1 cellular context compared by ENCODE assay signal in the genomic region with DNA sequence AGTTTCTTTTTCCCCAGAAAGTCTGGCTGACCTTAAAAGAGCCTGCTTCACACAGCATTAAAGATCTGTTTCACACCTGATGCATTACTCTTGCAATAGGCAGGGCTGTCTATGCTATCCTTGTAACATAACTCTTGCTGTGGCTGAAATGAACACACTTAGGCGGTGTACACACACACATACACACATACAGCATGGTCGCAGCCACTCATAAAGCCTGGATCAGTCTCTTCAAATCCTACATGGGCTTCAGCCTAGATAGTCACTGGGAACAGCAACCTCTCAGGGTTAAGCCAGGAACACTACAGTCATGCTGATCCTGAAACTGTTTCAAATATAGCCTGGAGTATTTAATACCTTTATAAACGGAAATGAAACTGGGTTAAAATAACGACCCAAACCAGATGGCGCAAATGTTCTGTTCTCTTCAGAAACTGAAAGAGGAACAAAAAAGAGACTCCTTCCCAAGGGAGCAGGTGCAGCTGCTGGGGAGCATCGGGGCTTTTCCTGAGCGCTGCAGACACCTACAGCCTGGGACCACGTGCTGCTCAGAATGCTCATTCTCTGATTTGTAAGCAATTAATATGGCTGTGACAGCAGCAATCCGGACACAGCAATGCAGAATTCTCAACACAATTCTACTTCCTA.
TF ChIP-seq lines count a peak whose summit lies in the region.

No MANE protein-coding gene starts in this region.

TF ChIP-seq in GM12878, 131 proteins besides CTCF, POLR2A, EP300 and RAD21 (continued from another document and continues in another):
- TF ChIP-seq, protein P1, sequence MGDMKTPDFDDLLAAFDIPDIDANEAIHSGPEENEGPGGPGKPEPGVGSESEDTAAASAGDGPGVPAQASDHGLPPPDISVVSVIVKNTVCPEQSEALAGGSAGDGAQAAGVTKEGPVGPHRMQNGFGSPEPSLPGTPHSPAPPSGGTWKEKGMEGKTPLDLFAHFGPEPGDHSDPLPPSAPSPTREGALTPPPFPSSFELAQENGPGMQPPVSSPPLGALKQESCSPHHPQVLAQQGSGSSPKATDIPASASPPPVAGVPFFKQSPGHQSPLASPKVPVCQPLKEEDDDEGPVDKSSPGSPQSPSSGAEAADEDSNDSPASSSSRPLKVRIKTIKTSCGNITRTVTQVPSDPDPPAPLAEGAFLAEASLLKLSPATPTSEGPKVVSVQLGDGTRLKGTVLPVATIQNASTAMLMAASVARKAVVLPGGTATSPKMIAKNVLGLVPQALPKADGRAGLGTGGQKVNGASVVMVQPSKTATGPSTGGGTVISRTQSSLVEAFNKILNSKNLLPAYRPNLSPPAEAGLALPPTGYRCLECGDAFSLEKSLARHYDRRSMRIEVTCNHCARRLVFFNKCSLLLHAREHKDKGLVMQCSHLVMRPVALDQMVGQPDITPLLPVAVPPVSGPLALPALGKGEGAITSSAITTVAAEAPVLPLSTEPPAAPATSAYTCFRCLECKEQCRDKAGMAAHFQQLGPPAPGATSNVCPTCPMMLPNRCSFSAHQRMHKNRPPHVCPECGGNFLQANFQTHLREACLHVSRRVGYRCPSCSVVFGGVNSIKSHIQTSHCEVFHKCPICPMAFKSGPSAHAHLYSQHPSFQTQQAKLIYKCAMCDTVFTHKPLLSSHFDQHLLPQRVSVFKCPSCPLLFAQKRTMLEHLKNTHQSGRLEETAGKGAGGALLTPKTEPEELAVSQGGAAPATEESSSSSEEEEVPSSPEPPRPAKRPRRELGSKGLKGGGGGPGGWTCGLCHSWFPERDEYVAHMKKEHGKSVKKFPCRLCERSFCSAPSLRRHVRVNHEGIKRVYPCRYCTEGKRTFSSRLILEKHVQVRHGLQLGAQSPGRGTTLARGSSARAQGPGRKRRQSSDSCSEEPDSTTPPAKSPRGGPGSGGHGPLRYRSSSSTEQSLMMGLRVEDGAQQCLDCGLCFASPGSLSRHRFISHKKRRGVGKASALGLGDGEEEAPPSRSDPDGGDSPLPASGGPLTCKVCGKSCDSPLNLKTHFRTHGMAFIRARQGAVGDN (IDR thresholded peaks at IDR 0.05) = peak; percentile 77
- TF ChIP-seq NBN (IDR thresholded peaks at IDR 0.05) (peak; percentile 95), NRF1 (conservative IDR thresholded peaks at IDR 0.05; ENCODE audit: low read depth, low read length) (no peak), KLF5 (IDR thresholded peaks at IDR 0.05; ENCODE audit: partially characterized antibody) (peak; percentile 89), SIN3A (IDR thresholded peaks at IDR 0.05; ENCODE audit: low read depth, low read length) (no peak), POLR2AphosphoS5 (IDR thresholded peaks at IDR 0.05; ENCODE audit: low read length) (peak; percentile 86), RUNX3 (IDR thresholded peaks at IDR 0.05; ENCODE audit: low read length) (peak; percentile 87), EED (IDR thresholded peaks at IDR 0.05; ENCODE audit: low read depth) (peak; percentile 99), CBX5 (IDR thresholded peaks at IDR 0.05; ENCODE audit: low read depth) (peak; percentile 93), SIX5 (IDR thresholded peaks at IDR 0.05; ENCODE audit: low read depth, low read length, severe bottlenecking) (no peak), NR2F1 (conservative IDR thresholded peaks at IDR 0.05) (peak; percentile 91), ZNF217 (IDR thresholded peaks at IDR 0.05) (no peak), POU2F2 (IDR thresholded peaks at IDR 0.05; ENCODE audit: borderline replicate concordance, low read depth, low read length) (peak; percentile 88), ZNF622 (IDR thresholded peaks at IDR 0.05) (no peak), MYC (IDR thresholded peaks at IDR 0.05; ENCODE audit: insufficient read depth, insufficient read length, insufficient replicate concordance, low read length, severe bottlenecking) (peak; percentile 65), FOXM1 (IDR thresholded peaks at IDR 0.05; ENCODE audit: low read depth, low read length) (peak; percentile 100), KAT2A (conservative IDR thresholded peaks at IDR 0.05; ENCODE audit: control insufficient read depth, low read depth, low read length) (no peak), GATAD2B (conservative IDR thresholded peaks at IDR 0.05; ENCODE audit: low read depth) (peak; percentile 88), STAT1 (conservative IDR thresholded peaks at IDR 0.05) (no peak), SUPT20H (IDR thresholded peaks at IDR 0.05; ENCODE audit: borderline replicate concordance, control insufficient read depth, low read depth, low read length) (no peak), NFIC (IDR thresholded peaks at IDR 0.05; ENCODE audit: low read depth, low read length) (peak; percentile 100), MTA3 (IDR thresholded peaks at IDR 0.05; ENCODE audit: borderline replicate concordance, low read length) (peak; percentile 98; the same call in 1 of the 2 replicates), IKZF2 (IDR thresholded peaks at IDR 0.05) (peak; percentile 100), ASH2L (IDR thresholded peaks at IDR 0.05; ENCODE audit: borderline replicate concordance, low read depth) (no peak), CHD4 (IDR thresholded peaks at IDR 0.05) (no peak)
- TF ChIP-seq, protein P2, sequence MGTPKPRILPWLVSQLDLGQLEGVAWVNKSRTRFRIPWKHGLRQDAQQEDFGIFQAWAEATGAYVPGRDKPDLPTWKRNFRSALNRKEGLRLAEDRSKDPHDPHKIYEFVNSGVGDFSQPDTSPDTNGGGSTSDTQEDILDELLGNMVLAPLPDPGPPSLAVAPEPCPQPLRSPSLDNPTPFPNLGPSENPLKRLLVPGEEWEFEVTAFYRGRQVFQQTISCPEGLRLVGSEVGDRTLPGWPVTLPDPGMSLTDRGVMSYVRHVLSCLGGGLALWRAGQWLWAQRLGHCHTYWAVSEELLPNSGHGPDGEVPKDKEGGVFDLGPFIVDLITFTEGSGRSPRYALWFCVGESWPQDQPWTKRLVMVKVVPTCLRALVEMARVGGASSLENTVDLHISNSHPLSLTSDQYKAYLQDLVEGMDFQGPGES (IDR thresholded peaks at IDR 0.05) = no peak
- TF ChIP-seq, protein P3, sequence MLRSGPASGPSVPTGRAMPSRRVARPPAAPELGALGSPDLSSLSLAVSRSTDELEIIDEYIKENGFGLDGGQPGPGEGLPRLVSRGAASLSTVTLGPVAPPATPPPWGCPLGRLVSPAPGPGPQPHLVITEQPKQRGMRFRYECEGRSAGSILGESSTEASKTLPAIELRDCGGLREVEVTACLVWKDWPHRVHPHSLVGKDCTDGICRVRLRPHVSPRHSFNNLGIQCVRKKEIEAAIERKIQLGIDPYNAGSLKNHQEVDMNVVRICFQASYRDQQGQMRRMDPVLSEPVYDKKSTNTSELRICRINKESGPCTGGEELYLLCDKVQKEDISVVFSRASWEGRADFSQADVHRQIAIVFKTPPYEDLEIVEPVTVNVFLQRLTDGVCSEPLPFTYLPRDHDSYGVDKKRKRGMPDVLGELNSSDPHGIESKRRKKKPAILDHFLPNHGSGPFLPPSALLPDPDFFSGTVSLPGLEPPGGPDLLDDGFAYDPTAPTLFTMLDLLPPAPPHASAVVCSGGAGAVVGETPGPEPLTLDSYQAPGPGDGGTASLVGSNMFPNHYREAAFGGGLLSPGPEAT (IDR thresholded peaks at IDR 0.05; ENCODE audit: low read depth) = peak; percentile 99
- TF ChIP-seq, protein P4, sequence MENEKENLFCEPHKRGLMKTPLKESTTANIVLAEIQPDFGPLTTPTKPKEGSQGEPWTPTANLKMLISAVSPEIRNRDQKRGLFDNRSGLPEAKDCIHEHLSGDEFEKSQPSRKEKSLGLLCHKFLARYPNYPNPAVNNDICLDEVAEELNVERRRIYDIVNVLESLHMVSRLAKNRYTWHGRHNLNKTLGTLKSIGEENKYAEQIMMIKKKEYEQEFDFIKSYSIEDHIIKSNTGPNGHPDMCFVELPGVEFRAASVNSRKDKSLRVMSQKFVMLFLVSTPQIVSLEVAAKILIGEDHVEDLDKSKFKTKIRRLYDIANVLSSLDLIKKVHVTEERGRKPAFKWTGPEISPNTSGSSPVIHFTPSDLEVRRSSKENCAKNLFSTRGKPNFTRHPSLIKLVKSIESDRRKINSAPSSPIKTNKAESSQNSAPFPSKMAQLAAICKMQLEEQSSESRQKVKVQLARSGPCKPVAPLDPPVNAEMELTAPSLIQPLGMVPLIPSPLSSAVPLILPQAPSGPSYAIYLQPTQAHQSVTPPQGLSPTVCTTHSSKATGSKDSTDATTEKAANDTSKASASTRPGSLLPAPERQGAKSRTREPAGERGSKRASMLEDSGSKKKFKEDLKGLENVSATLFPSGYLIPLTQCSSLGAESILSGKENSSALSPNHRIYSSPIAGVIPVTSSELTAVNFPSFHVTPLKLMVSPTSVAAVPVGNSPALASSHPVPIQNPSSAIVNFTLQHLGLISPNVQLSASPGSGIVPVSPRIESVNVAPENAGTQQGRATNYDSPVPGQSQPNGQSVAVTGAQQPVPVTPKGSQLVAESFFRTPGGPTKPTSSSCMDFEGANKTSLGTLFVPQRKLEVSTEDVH (IDR thresholded peaks at IDR 0.05; ENCODE audit: low read depth, partially characterized antibody) = peak; percentile 67
- TF ChIP-seq, protein P5, sequence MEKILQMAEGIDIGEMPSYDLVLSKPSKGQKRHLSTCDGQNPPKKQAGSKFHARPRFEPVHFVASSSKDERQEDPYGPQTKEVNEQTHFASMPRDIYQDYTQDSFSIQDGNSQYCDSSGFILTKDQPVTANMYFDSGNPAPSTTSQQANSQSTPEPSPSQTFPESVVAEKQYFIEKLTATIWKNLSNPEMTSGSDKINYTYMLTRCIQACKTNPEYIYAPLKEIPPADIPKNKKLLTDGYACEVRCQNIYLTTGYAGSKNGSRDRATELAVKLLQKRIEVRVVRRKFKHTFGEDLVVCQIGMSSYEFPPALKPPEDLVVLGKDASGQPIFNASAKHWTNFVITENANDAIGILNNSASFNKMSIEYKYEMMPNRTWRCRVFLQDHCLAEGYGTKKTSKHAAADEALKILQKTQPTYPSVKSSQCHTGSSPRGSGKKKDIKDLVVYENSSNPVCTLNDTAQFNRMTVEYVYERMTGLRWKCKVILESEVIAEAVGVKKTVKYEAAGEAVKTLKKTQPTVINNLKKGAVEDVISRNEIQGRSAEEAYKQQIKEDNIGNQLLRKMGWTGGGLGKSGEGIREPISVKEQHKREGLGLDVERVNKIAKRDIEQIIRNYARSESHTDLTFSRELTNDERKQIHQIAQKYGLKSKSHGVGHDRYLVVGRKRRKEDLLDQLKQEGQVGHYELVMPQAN (conservative IDR thresholded peaks at IDR 0.05) = no peak; the same call in none of the 2 replicates
- TF ChIP-seq, protein P6, sequence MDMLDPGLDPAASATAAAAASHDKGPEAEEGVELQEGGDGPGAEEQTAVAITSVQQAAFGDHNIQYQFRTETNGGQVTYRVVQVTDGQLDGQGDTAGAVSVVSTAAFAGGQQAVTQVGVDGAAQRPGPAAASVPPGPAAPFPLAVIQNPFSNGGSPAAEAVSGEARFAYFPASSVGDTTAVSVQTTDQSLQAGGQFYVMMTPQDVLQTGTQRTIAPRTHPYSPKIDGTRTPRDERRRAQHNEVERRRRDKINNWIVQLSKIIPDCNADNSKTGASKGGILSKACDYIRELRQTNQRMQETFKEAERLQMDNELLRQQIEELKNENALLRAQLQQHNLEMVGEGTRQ (IDR thresholded peaks at IDR 0.05; ENCODE audit: borderline replicate concordance, low read depth, low read length) = peak; percentile 88
- TF ChIP-seq, protein P7, sequence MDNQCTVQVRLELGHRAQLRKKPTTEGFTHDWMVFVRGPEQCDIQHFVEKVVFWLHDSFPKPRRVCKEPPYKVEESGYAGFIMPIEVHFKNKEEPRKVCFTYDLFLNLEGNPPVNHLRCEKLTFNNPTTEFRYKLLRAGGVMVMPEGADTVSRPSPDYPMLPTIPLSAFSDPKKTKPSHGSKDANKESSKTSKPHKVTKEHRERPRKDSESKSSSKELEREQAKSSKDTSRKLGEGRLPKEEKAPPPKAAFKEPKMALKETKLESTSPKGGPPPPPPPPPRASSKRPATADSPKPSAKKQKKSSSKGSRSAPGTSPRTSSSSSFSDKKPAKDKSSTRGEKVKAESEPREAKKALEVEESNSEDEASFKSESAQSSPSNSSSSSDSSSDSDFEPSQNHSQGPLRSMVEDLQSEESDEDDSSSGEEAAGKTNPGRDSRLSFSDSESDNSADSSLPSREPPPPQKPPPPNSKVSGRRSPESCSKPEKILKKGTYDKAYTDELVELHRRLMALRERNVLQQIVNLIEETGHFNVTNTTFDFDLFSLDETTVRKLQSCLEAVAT (IDR thresholded peaks at IDR 0.05) = peak; percentile 90; the same call in 1 of the 2 replicates
- TF ChIP-seq, protein P8, sequence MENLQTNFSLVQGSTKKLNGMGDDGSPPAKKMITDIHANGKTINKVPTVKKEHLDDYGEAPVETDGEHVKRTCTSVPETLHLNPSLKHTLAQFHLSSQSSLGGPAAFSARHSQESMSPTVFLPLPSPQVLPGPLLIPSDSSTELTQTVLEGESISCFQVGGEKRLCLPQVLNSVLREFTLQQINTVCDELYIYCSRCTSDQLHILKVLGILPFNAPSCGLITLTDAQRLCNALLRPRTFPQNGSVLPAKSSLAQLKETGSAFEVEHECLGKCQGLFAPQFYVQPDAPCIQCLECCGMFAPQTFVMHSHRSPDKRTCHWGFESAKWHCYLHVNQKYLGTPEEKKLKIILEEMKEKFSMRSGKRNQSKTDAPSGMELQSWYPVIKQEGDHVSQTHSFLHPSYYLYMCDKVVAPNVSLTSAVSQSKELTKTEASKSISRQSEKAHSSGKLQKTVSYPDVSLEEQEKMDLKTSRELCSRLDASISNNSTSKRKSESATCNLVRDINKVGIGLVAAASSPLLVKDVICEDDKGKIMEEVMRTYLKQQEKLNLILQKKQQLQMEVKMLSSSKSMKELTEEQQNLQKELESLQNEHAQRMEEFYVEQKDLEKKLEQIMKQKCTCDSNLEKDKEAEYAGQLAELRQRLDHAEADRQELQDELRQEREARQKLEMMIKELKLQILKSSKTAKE (IDR thresholded peaks at IDR 0.05; ENCODE audit: low read depth, poor library complexity, severe bottlenecking) = peak; percentile 98
- TF ChIP-seq, protein P9, sequence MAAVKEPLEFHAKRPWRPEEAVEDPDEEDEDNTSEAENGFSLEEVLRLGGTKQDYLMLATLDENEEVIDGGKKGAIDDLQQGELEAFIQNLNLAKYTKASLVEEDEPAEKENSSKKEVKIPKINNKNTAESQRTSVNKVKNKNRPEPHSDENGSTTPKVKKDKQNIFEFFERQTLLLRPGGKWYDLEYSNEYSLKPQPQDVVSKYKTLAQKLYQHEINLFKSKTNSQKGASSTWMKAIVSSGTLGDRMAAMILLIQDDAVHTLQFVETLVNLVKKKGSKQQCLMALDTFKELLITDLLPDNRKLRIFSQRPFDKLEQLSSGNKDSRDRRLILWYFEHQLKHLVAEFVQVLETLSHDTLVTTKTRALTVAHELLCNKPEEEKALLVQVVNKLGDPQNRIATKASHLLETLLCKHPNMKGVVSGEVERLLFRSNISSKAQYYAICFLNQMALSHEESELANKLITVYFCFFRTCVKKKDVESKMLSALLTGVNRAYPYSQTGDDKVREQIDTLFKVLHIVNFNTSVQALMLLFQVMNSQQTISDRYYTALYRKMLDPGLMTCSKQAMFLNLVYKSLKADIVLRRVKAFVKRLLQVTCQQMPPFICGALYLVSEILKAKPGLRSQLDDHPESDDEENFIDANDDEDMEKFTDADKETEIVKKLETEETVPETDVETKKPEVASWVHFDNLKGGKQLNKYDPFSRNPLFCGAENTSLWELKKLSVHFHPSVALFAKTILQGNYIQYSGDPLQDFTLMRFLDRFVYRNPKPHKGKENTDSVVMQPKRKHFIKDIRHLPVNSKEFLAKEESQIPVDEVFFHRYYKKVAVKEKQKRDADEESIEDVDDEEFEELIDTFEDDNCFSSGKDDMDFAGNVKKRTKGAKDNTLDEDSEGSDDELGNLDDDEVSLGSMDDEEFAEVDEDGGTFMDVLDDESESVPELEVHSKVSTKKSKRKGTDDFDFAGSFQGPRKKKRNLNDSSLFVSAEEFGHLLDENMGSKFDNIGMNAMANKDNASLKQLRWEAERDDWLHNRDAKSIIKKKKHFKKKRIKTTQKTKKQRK (IDR thresholded peaks at IDR 0.05; ENCODE audit: low read depth, low read length) = no peak
